Comparison of ENCODE assay signal across 2 cellular contexts in genomic region chr7:787332-788240, GRCh38.
TF ChIP-seq lines count a peak whose summit lies in the region.

No MANE protein-coding gene starts in this region.

TF ChIP-seq in WTC11, 78 proteins besides CTCF, POLR2A, EP300 and RAD21:
- no peak for TF ChIP-seq NFE2L1 (CRISPR knock-in tag; IDR thresholded peaks at IDR 0.05)

TF ChIP-seq in HepG2, 621 proteins besides CTCF, POLR2A, EP300 and RAD21:
- no peak for TF ChIP-seq ZNF605 (CRISPR knock-in tag; IDR thresholded peaks at IDR 0.05)
- 0 out of 2 replicates have a peak, but pooled peaks have one; percentile 18 for TF ChIP-seq STAG1 (CRISPR knock-in tag; IDR thresholded peaks at IDR 0.05)
TF ChIP-seq in HepG2: peak in this region for 1.
